In the genomic region with DNA sequence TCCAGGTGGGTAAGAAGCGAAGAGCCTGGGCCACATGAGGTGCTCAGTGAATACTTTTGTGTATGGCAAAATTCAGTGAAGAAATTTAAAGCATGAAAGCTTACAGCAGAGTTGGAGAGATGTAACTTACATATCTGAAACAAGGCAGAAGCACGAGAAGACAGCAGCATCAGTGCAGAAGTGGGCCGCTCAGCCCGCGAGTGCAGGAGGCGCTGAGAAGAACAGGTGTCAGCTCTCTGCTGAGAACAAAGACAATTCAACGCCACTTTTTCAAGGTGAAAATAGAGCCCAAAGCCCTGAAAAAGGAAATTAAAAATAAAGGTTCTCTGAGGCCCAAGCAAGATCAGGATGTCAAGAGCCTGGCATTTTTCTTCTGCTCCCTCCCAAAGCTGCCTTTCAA, we compare ENCODE assay signal across 23 cellular contexts. TPM values are rescaled to one million over a fixed set of nuclear protein-coding genes. Genes with fewer than 3 reads are reported as not detected.
A peak's percentile ranks its signal among the peaks of the same experiment; 100 is the strongest.
DNase-seq lines count a peak whose midpoint lies in the region; ATAC-seq, FAIRE-seq and TF ChIP-seq lines count a peak whose summit lies in the region.
"Had no signal": no experiment of that assay in that cellular context is flagged by ENCODE, and none has a peak within 500 bp of the region (broad histone marks: within the 10 kb centered on the region; RNA-seq: fewer than 3 reads in every experiment).

No MANE protein-coding gene starts in this region.

- H3K4me1 ChIP-seq in CD4-positive, CD25-positive, alpha-beta regulatory T cell (ENCODE audit: control insufficient read depth, insufficient read depth, low read length, poor library complexity, severe bottlenecking): no peaks in the 10 kb centered on the region
- peaks cover 17% of the 10 kb centered on the region for H3K4me1 ChIP-seq in CD8-positive, alpha-beta T cell (ENCODE audit: insufficient read depth, low read length)
- peaks cover 19 to 29% (median 25%) of the 10 kb centered on the region in 4 donors for H3K4me1 ChIP-seq in esophagus muscularis mucosa
- H3K4me1 ChIP-seq in psoas muscle: peaks cover 6% of the 10 kb centered on the region

- TF ChIP-seq EP300 in esophagus muscularis mucosa (IDR thresholded peaks at IDR 0.05): no peak

- ATAC-seq in CD4-positive, CD25-positive, alpha-beta regulatory T cell (ENCODE audit: low read depth in 2 of 2): no peak
- ATAC-seq in CD8-positive, alpha-beta T cell: no peak
- ATAC-seq in psoas muscle: no peak
- no peak for ATAC-seq in GM21737 (IDR thresholded peaks at IDR 0.05; ENCODE audit: unreplicated experiment)
- no peak for ATAC-seq in GM21576 (IDR thresholded peaks at IDR 0.05; ENCODE audit: unreplicated experiment)
- ATAC-seq: activated T-cell treated with anti-CD3 and anti-CD28 coated beads, Interleukin-2, amount 50 U/mL, for 72 hours had no signal

- H3K27me3 ChIP-seq in CD4-positive, CD25-positive, alpha-beta regulatory T cell (ENCODE audit: control insufficient read depth, insufficient read depth, low read length): no peaks in the 10 kb centered on the region
- no peaks in the 10 kb centered on the region for H3K27me3 ChIP-seq in CD8-positive, alpha-beta T cell (ENCODE audit: insufficient read depth, low read length)
- H3K27me3 ChIP-seq in esophagus muscularis mucosa: no peaks in the 10 kb centered on the region
- no peaks in the 10 kb centered on the region for H3K27me3 ChIP-seq in psoas muscle (ENCODE audit: insufficient read depth in 3 of 3, low read length in 2 of 3)
- H3K27me3 ChIP-seq: tibial nerve had no signal

- H3K4me3 ChIP-seq in CD4-positive, CD25-positive, alpha-beta regulatory T cell (ENCODE audit: low read depth, low read length): no peak overlapping the region
- no peak overlapping the region for H3K4me3 ChIP-seq in CD8-positive, alpha-beta T cell (ENCODE audit: low read depth, low read length)
- H3K4me3 ChIP-seq in esophagus muscularis mucosa (no peak overlapping the region), psoas muscle (no peak overlapping the region)
- H3K4me3 ChIP-seq: tibial nerve had no signal

- H3K9me3 Mint-ChIP-seq in CD4-positive, CD25-positive, alpha-beta regulatory T cell: no peaks in the 10 kb centered on the region
- no peaks in the 10 kb centered on the region for H3K9me3 Mint-ChIP-seq in CD8-positive, alpha-beta T cell
- H3K9me3 Mint-ChIP-seq: activated naive CD4-positive, alpha-beta T cell treated with anti-CD3 and anti-CD28 coated beads, Interleukin-2, amount 10 ng/mL, durations not matched to agents 7 days and 5 days; activated T-cell treated with anti-CD3 and anti-CD28 coated beads, Interleukin-2, amount 50 U/mL, for 72 hours; dendritic cell treated with granulocyte-macrophage colony-stimulating factor and Interleukin-4, amounts not matched to agents 40 ng/mL and 50 ng/mL, for 4 days; naive B cell had no signal

- intact Hi-C loops in CD8-positive, alpha-beta T cell (cut with DNase I, micrococcal nuclease): no loop called here
- intact Hi-C loops in esophagus muscularis mucosa (cut with DNase I) (no loop called here), psoas muscle (cut with DNase I) (no loop called here)

- POLR2A ChIA-PET in CD8-positive, alpha-beta T cell (lab: Charles Lee): no interaction called here

- no peak for TF ChIP-seq CTCF in CD8-positive, alpha-beta T cell (IDR thresholded peaks at IDR 0.05)
- TF ChIP-seq CTCF in esophagus muscularis mucosa (IDR thresholded peaks at IDR 0.05) (no peak), psoas muscle (IDR thresholded peaks at IDR 0.05) (no peak)

- H3K9me3 ChIP-seq in CD4-positive, CD25-positive, alpha-beta regulatory T cell (ENCODE audit: control insufficient read depth in 2 of 2, low read length in 2 of 2): no peaks in the 10 kb centered on the region
- no peaks in the 10 kb centered on the region for H3K9me3 ChIP-seq in CD8-positive, alpha-beta T cell (ENCODE audit: low read length)
- H3K9me3 ChIP-seq in esophagus muscularis mucosa: no peaks in the 10 kb centered on the region
- no peaks in the 10 kb centered on the region for H3K9me3 ChIP-seq in psoas muscle
- H3K9me3 ChIP-seq: tibial nerve had no signal

- no peak overlapping the region for H3K27ac ChIP-seq in CD4-positive, CD25-positive, alpha-beta regulatory T cell (ENCODE audit: insufficient read depth, low read length, poor library complexity, severe bottlenecking)
- H3K27ac ChIP-seq in CD8-positive, alpha-beta T cell (ENCODE audit: low read depth, low read length): no peak overlapping the region
- H3K27ac ChIP-seq in esophagus muscularis mucosa (replicated peaks in 1 of 4): peak overlapping the region; percentile 51 to 79 (median 74)
- peak overlapping the region; percentile 48 for H3K27ac ChIP-seq in psoas muscle
- H3K27ac ChIP-seq: KMS-11 had no signal

- CTCF ChIA-PET in CD8-positive, alpha-beta T cell (lab: Charles Lee): interaction anchor here (0.9 to 4.0 kb wide), 8 partner anchors 10 to 287 kb away, joined by 3 to 30 read pairs (median 4); no protein-coding TSS in a partner anchor

- FAIRE-seq in GM12892 (lab: Jason Lieb, UNC): no peak
- FAIRE-seq: RCC 7860 had no signal

- H3K36me3 Mint-ChIP-seq in CD4-positive, CD25-positive, alpha-beta regulatory T cell: no peaks in the 10 kb centered on the region
- no peaks in the 10 kb centered on the region for H3K36me3 Mint-ChIP-seq in CD8-positive, alpha-beta T cell
- H3K36me3 Mint-ChIP-seq: activated naive CD4-positive, alpha-beta T cell treated with anti-CD3 and anti-CD28 coated beads, Interleukin-2, amount 10 ng/mL, durations not matched to agents 7 days and 5 days; CD14-positive monocyte; naive B cell had no signal

- 84% methylated on average over 7 of the region's 7 CpGs for WGBS in esophagus muscularis mucosa
- WGBS in psoas muscle, 3 donors: 83 to 87% (median 85%) methylated on average over 7 of the region's 7 CpGs

- no peak for TF ChIP-seq POLR2A in esophagus muscularis mucosa (IDR thresholded peaks at IDR 0.05; ENCODE audit: low read depth)
- TF ChIP-seq POLR2A in GM12892 (IDR thresholded peaks at IDR 0.05; ENCODE audit: low read depth, low read length): no peak

- H3K36me3 ChIP-seq in CD4-positive, CD25-positive, alpha-beta regulatory T cell (ENCODE audit: control insufficient read depth, insufficient read depth, low read length): no peaks in the 10 kb centered on the region
- no peaks in the 10 kb centered on the region for H3K36me3 ChIP-seq in CD8-positive, alpha-beta T cell (ENCODE audit: insufficient read depth, low read length)
- H3K36me3 ChIP-seq in esophagus muscularis mucosa: peaks cover 19 to 58% (median 47%) of the 10 kb centered on the region in 4 donors
- H3K36me3 ChIP-seq in psoas muscle (ENCODE audit: insufficient read depth in 1 of 2, low read depth in 1 of 2): no peaks in the 10 kb centered on the region
- H3K36me3 ChIP-seq: tibial nerve had no signal

- H3K27me3 Mint-ChIP-seq in CD4-positive, CD25-positive, alpha-beta regulatory T cell: no peaks in the 10 kb centered on the region
- no peaks in the 10 kb centered on the region for H3K27me3 Mint-ChIP-seq in CD8-positive, alpha-beta T cell (ENCODE audit: low read depth)
- H3K27me3 Mint-ChIP-seq: dendritic cell treated with granulocyte-macrophage colony-stimulating factor and Interleukin-4, amounts not matched to agents 40 ng/mL and 50 ng/mL, for 4 days had no signal

- peaks cover 0 to 29% (median under 1%) of the 10 kb centered on the region in 4 donors for H3K4me1 Mint-ChIP-seq in CD4-positive, CD25-positive, alpha-beta regulatory T cell
- peaks cover 18% of the 10 kb centered on the region for H3K4me1 Mint-ChIP-seq in CD8-positive, alpha-beta T cell (ENCODE audit: low read depth)
- H3K4me1 Mint-ChIP-seq: naive B cell had no signal

- H3K4me3 Mint-ChIP-seq in CD4-positive, CD25-positive, alpha-beta regulatory T cell: peak overlapping the region in 1 of 4 donors; percentile 74
- H3K4me3 Mint-ChIP-seq in CD8-positive, alpha-beta T cell: no peak overlapping the region
- H3K4me3 Mint-ChIP-seq: activated naive CD4-positive, alpha-beta T cell treated with anti-CD3 and anti-CD28 coated beads, Interleukin-2, amount 10 ng/mL, durations not matched to agents 7 days and 5 days; dendritic cell treated with granulocyte-macrophage colony-stimulating factor and Interleukin-4, amounts not matched to agents 40 ng/mL and 50 ng/mL, for 4 days had no signal

- no peak for DNase-seq in CD4-positive, CD25-positive, alpha-beta regulatory T cell
- no peak for DNase-seq in CD8-positive, alpha-beta T cell
- DNase-seq in esophagus muscularis mucosa (ENCODE audit: extremely low spot score) (no peak), psoas muscle (no peak), GM12892 (ENCODE audit: insufficient read length) (no peak)
- DNase-seq: activated CD4-positive, alpha-beta T cell treated with anti-CD3 and anti-CD28 coated beads for 4 hours; EL; GOT3; naive B cell; NCI-H1436 treated with DMSO at 0.1 percent for 48 hours; NCI-H2171; NCI-H69; stimulated activated CD4-positive, alpha-beta T cell treated with anti-CD3 and anti-CD28 coated beads, Interleukin-12 subunit alpha, Interleukin-12 subunit beta, amount 100 ng/mL, for 4 hours had no signal

- peak overlapping the region in 2 of 3 donors; percentile 39 to 68 for H3K27ac Mint-ChIP-seq in CD4-positive, CD25-positive, alpha-beta regulatory T cell
- peak overlapping the region; percentile 86 for H3K27ac Mint-ChIP-seq in CD8-positive, alpha-beta T cell
- H3K27ac Mint-ChIP-seq: activated naive CD4-positive, alpha-beta T cell treated with anti-CD3 and anti-CD28 coated beads, Interleukin-2, amount 10 ng/mL, durations not matched to agents 7 days and 5 days; activated T-cell treated with anti-CD3 and anti-CD28 coated beads, Interleukin-2, amount 50 U/mL, for 72 hours; dendritic cell treated with granulocyte-macrophage colony-stimulating factor and Interleukin-4, amounts not matched to agents 40 ng/mL and 50 ng/mL, for 4 days had no signal

RNA-seq across cellular contexts. Expression of a gene that starts 58.3 kb away (rescaled TPM):
- total RNA-seq in CD4-positive, CD25-positive, alpha-beta regulatory T cell: 0.37 TPM
- not detected for polyA plus RNA-seq in CD4-positive, CD25-positive, alpha-beta regulatory T cell
- total RNA-seq in CD8-positive, alpha-beta T cell: not detected
- total RNA-seq in esophagus muscularis mucosa (10 to 100 TPM; 27.2 to 64.1 (median 45.4) TPM), psoas muscle (1 to 10 TPM; 1.9 to 3.6 (median 2.3) TPM)
- polyA plus RNA-seq in psoas muscle: 1 to 10 TPM; 1.6 to 2.0 (median 2.0) TPM
- polyA plus RNA-seq in GM12892 (2012; ENCODE audit: missing spikeins): not detected
- total RNA-seq: T-helper 1 cell treated with Interleukin-12 subunit alpha and Interleukin-12 subunit beta and Interleukin-4 antibody, amounts not matched to agents 30 ng/mL and 1 ng/mL, for 36 hours had no signal
- polyA plus RNA-seq: CD14-positive monocyte had no signal

Comparison
In these comparisons a context has a peak if more than half of its experiments do, and no peak if none do; other contexts are left out.
1. H3K27ac ChIP-seq: peak in esophagus muscularis mucosa (4 of 4) and psoas muscle (single experiment); none in CD4-positive, CD25-positive, alpha-beta regulatory T cell (single experiment) and CD8-positive, alpha-beta T cell (single experiment).
2. RNA of a gene that starts 58.3 kb away (total RNA-seq): 27.2 to 64.1 TPM in esophagus muscularis mucosa; 1.9 to 3.6 TPM in psoas muscle, 0.37 TPM in CD4-positive, CD25-positive, alpha-beta regulatory T cell (single experiment) and not detected in CD8-positive, alpha-beta T cell; every median in the first group is over 4 times any median in the second.